ENCODE assay signal across 18 cellular contexts in genomic region chr5:37921452-37921851, GRCh38.
"Had no signal": no experiment of that assay in that cellular context is flagged by ENCODE, and none has a peak within 500 bp of the region (broad histone marks: within the 10 kb centered on the region; RNA-seq: fewer than 3 reads in every experiment).

No MANE protein-coding gene starts in this region.

- H3K36me3 ChIP-seq: esophagus squamous epithelium, gastroesophageal sphincter, neural progenitor cell, pancreas, suprapubic skin had no signal

- H3K4me3 Mint-ChIP-seq: activated CD8-positive, alpha-beta memory T cell treated with anti-CD3 and anti-CD28 coated beads, Interleukin-2, amount 10 ng/mL, durations not matched to agents 7 days and 5 days; activated naive CD4-positive, alpha-beta T cell treated with anti-CD3 and anti-CD28 coated beads, Interleukin-2, amount 50 U/mL, for 24 hours; activated T-cell treated with anti-CD3 and anti-CD28 coated beads, Interleukin-2, amount 50 U/mL, for 24 hours; brain; neural progenitor cell; type B pancreatic cell had no signal

- H3K9ac ChIP-seq: neural progenitor cell had no signal

- DNase-seq: activated CD4-positive, alpha-beta T cell treated with anti-CD3 and anti-CD28 coated beads, Interleukin-2, amount 50 U/mL, for 48 hours; activated CD4-positive, CD25-positive, alpha-beta regulatory T cell treated with anti-CD3 and anti-CD28 coated beads, Interleukin-2, amount 50 U/mL, for 72 hours; activated CD8-positive, alpha-beta memory T cell treated with anti-CD3 and anti-CD28 coated beads, Interleukin-2, amount 10 ng/mL, durations not matched to agents 7 days and 5 days; activated effector memory CD4-positive, alpha-beta T cell treated with Interleukin-2 at 50 U/mL for 16 hours; activated T-cell treated with anti-CD3 and anti-CD28 coated beads, Interleukin-2, amount 50 U/mL, for 24 hours; amygdala; esophagus squamous epithelium; left ventricle myocardium superior; pancreas; stimulated activated CD4-positive, alpha-beta T cell treated with anti-CD3 and anti-CD28 coated beads, Interleukin-4, amount 100 ng/mL, for 1 hour; stimulated activated CD8-positive, alpha-beta memory T cell treated with anti-CD3 and anti-CD28 coated beads, Interleukin-4, amount 100 ng/mL, for 48 hours; stimulated activated naive CD8-positive, alpha-beta T cell treated with anti-CD3 and anti-CD28 coated beads, Interleukin-15, Interleukin-2, amounts not matched to agents 100 U/mL and 50 U/mL, for 24 hours had no signal

- H3K9me3 ChIP-seq: esophagus squamous epithelium, gastroesophageal sphincter, pancreas, suprapubic skin had no signal

- H3K27ac Mint-ChIP-seq: activated CD8-positive, alpha-beta memory T cell treated with anti-CD3 and anti-CD28 coated beads, Interleukin-2, amount 10 ng/mL, durations not matched to agents 7 days and 5 days; activated naive CD4-positive, alpha-beta T cell treated with anti-CD3 and anti-CD28 coated beads, Interleukin-2, amount 50 U/mL, for 24 hours; activated T-cell treated with anti-CD3 and anti-CD28 coated beads, Interleukin-2, amount 50 U/mL, for 24 hours; brain; neural progenitor cell; type B pancreatic cell had no signal

- H3K4me1 Mint-ChIP-seq: activated CD8-positive, alpha-beta memory T cell treated with anti-CD3 and anti-CD28 coated beads, Interleukin-2, amount 10 ng/mL, durations not matched to agents 7 days and 5 days; activated naive CD4-positive, alpha-beta T cell treated with anti-CD3 and anti-CD28 coated beads, Interleukin-2, amount 50 U/mL, for 24 hours; brain; neural progenitor cell had no signal

- H3K27ac ChIP-seq: esophagus squamous epithelium, gastroesophageal sphincter, neural progenitor cell, pancreas, suprapubic skin had no signal

- H3K9me3 Mint-ChIP-seq: activated T-cell treated with anti-CD3 and anti-CD28 coated beads, Interleukin-2, amount 50 U/mL, for 24 hours; neural progenitor cell; type B pancreatic cell had no signal

- H3K4me2 ChIP-seq: neural progenitor cell had no signal

- H3K27me3 ChIP-seq: gastroesophageal sphincter, neural progenitor cell, pancreas had no signal

- H3K36me3 Mint-ChIP-seq: activated CD8-positive, alpha-beta memory T cell treated with anti-CD3 and anti-CD28 coated beads, Interleukin-2, amount 10 ng/mL, durations not matched to agents 7 days and 5 days; activated naive CD4-positive, alpha-beta T cell treated with anti-CD3 and anti-CD28 coated beads, Interleukin-2, amount 50 U/mL, for 24 hours; brain; neural progenitor cell; type B pancreatic cell had no signal

- H3K4me3 ChIP-seq: esophagus squamous epithelium, gastroesophageal sphincter, neural progenitor cell, pancreas, suprapubic skin had no signal

- ATAC-seq: activated CD8-positive, alpha-beta memory T cell treated with anti-CD3 and anti-CD28 coated beads, Interleukin-2, amount 10 ng/mL, durations not matched to agents 7 days and 5 days; gastroesophageal sphincter; left ventricle myocardium superior; pancreas; stimulated activated naive CD8-positive, alpha-beta T cell treated with anti-CD3 and anti-CD28 coated beads, Interleukin-15, Interleukin-2, amounts not matched to agents 100 U/mL and 50 U/mL, for 24 hours had no signal

- H2AFZ ChIP-seq: neural progenitor cell had no signal

- H3K4me1 ChIP-seq: gastroesophageal sphincter, neural progenitor cell, pancreas, suprapubic skin had no signal
